22 cellular contexts compared by ENCODE assay signal in the genomic region with DNA sequence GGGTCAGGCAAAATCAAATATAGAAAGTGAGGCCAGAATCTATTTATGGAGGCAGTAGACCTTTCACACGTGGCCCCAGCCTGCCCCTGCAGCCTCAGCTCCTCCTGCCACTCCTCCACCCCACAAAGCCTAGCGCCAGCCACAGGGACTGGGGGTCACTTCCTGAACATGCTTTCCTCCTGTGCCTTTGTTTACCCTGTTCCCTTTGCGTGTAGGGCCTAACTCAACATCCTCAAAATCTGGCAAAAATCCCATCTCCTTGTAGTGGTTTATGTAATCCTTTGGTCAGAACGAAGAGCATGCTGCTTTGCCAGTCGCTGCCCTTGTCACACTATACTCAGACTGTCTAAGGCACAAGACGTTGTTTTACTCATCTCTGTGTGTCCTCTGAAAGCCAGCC. TPM values are rescaled to one million over a fixed set of nuclear protein-coding genes. Genes with fewer than 3 reads are reported as not detected.
DNase-seq lines count a peak whose midpoint lies in the region; ATAC-seq and TF ChIP-seq lines count a peak whose summit lies in the region.
"Had no signal": no experiment of that assay in that cellular context is flagged by ENCODE, and none has a peak within 500 bp of the region (broad histone marks: within the 10 kb centered on the region; RNA-seq: fewer than 3 reads in every experiment).

No MANE protein-coding gene starts in this region.

- TF ChIP-seq CTCF in progenitor cell of endocrine pancreas (IDR thresholded peaks at IDR 0.05; ENCODE audit: unreplicated experiment) = no peak

- H3K27ac Mint-ChIP-seq in activated T-cell treated with anti-CD3 and anti-CD28 coated beads, Interleukin-2, amount 50 U/mL, for 24 hours = no peak overlapping the region
- H3K27ac Mint-ChIP-seq in progenitor cell of endocrine pancreas = no peak overlapping the region
- H3K27ac Mint-ChIP-seq: activated B cell treated with CpG ODN at 0.5 μM for 24 hours; HFFc6; T-helper 2 cell treated with Interferon-gamma antibody and Interleukin-4, amounts not matched to agents 5 μg/mL and 100 μg/mL, for 36 hours had no signal

- no peaks in the 10 kb centered on the region for H3K36me3 Mint-ChIP-seq in activated T-cell treated with anti-CD3 and anti-CD28 coated beads, Interleukin-2, amount 50 U/mL, for 24 hours (ENCODE audit: low read depth)
- no peaks in the 10 kb centered on the region for H3K36me3 Mint-ChIP-seq in progenitor cell of endocrine pancreas (ENCODE audit: insufficient read depth)

- no peak overlapping the region for H3K4me3 Mint-ChIP-seq in activated T-cell treated with anti-CD3 and anti-CD28 coated beads, Interleukin-2, amount 50 U/mL, for 24 hours
- H3K4me3 Mint-ChIP-seq in progenitor cell of endocrine pancreas (ENCODE audit: low read depth) = no peak overlapping the region
- H3K4me3 Mint-ChIP-seq: activated B cell treated with CpG ODN at 0.5 μM for 24 hours; HFFc6; T-helper 2 cell treated with Interferon-gamma antibody and Interleukin-4, amounts not matched to agents 5 μg/mL and 100 μg/mL, for 36 hours had no signal

- intact Hi-C loops in Right ventricle myocardium superior (cut with DNase I) = loop anchor here (5.0 kb wide), 1 partner anchor 37 kb away; the partner anchor contains the start of gene KBTBD12

- H3K9me3 Mint-ChIP-seq in activated T-cell treated with anti-CD3 and anti-CD28 coated beads, Interleukin-2, amount 50 U/mL, for 24 hours = no peaks in the 10 kb centered on the region
- H3K9me3 Mint-ChIP-seq in progenitor cell of endocrine pancreas (ENCODE audit: low read depth) = no peaks in the 10 kb centered on the region
- H3K9me3 Mint-ChIP-seq: activated B cell treated with CpG ODN at 0.5 μM for 24 hours; HFFc6; T-helper 2 cell treated with Interferon-gamma antibody and Interleukin-4, amounts not matched to agents 5 μg/mL and 100 μg/mL, for 36 hours had no signal

- ATAC-seq in Right ventricle myocardium superior (ENCODE audit: poor library complexity) = peak; percentile 92
- ATAC-seq: A549 had no signal

- H3K4me1 Mint-ChIP-seq in activated T-cell treated with anti-CD3 and anti-CD28 coated beads, Interleukin-2, amount 50 U/mL, for 24 hours (ENCODE audit: low read depth) = no peaks in the 10 kb centered on the region
- peaks cover 5% of the 10 kb centered on the region for H3K4me1 Mint-ChIP-seq in progenitor cell of endocrine pancreas (ENCODE audit: low read depth)
- H3K4me1 Mint-ChIP-seq: activated B cell treated with CpG ODN at 0.5 μM for 24 hours had no signal

- DNase-seq in Ammon's horn (ENCODE audit: low spot score) (peak; percentile 75), RPMI7951 (ENCODE audit: low read depth) (peak; percentile 13), Right ventricle myocardium superior (peak; percentile 55), myocyte (ENCODE audit: low read depth) (peak; percentile 58), SW480 (ENCODE audit: low spot score) (no peak), progenitor cell of endocrine pancreas (ENCODE audit: low spot score, unreplicated experiment) (no peak), DMS 273 treated with DMSO at 0.1 percent for 48 hours (lab: John Stamatoyannopoulos, UW) (no peak)
- no peak for DNase-seq in activated T-cell treated with anti-CD3 and anti-CD28 coated beads, Interleukin-2, amount 50 U/mL, for 24 hours
- DNase-seq: activated B cell treated with CpG ODN at 0.5 μM for 24 hours; activated CD4-positive, alpha-beta T cell treated with anti-CD3 and anti-CD28 coated beads, Interleukin-2, amount 50 U/mL, for 48 hours; activated gamma-delta T cell; effector memory CD4-positive, alpha-beta T cell; HFFc6; NCI-H1417 treated with DMSO at 0.1 percent for 48 hours; NCI-H2171; NCI-H82; retina; SJCRH30 had no signal

- H3K27me3 Mint-ChIP-seq in activated T-cell treated with anti-CD3 and anti-CD28 coated beads, Interleukin-2, amount 50 U/mL, for 24 hours = peaks cover 23% of the 10 kb centered on the region
- H3K27me3 Mint-ChIP-seq in progenitor cell of endocrine pancreas = peaks cover 11% of the 10 kb centered on the region
- H3K27me3 Mint-ChIP-seq: activated B cell treated with CpG ODN at 0.5 μM for 24 hours had no signal

RNA-seq across cellular contexts. Expression of gene KBTBD12, which starts 39.6 kb away (rescaled TPM):
- not detected in 2 replicates for total RNA-seq in RPMI7951 (2014; rRNA removed; shearing (Covaris generic))
- total RNA-seq in Right ventricle myocardium superior = 29.4 TPM
- 0.05 and 0.64 TPM in 2 replicates for total RNA-seq in myocyte
- 0.03 TPM for polyA plus RNA-seq in myocyte (2012)
- 0.29 and 0.40 TPM in 2 replicates for total RNA-seq in progenitor cell of endocrine pancreas
- total RNA-seq: glomerular endothelial cell, HFFc6, LHCN-M2, SJCRH30 had no signal
- polyA plus RNA-seq: A549 had no signal

Comparison
In these comparisons a context has a peak if more than half of its experiments do, and no peak if none do; other contexts are left out.
1. DNase-seq: peak in Ammon's horn (single experiment), RPMI7951 (single experiment), Right ventricle myocardium superior (single experiment) and myocyte (single experiment); none in activated T-cell treated with anti-CD3 and anti-CD28 coated beads, Interleukin-2, amount 50 U/mL, for 24 hours (single experiment), SW480 (single experiment), progenitor cell of endocrine pancreas (single experiment) and DMS 273 treated with DMSO at 0.1 percent for 48 hours (single experiment).
2. RNA of gene KBTBD12, which starts 39.6 kb away (total RNA-seq): 29.4 TPM in Right ventricle myocardium superior (single experiment); 0.05 to 0.64 TPM in myocyte, 0.29 to 0.40 TPM in progenitor cell of endocrine pancreas and not detected in RPMI7951; every median in the first group is over 10 times any median in the second.